In genomic region chr1:40710581-40711315, GRCh38 we compare ENCODE assay signal across 9 cellular contexts. TPM values are rescaled to one million over a fixed set of nuclear protein-coding genes. Genes with fewer than 3 reads are reported as not detected.
A peak's percentile ranks its signal among the peaks of the same experiment; 100 is the strongest.
DNase-seq lines count a peak whose midpoint lies in the region; ATAC-seq, FAIRE-seq and TF ChIP-seq lines count a peak whose summit lies in the region.
"Had no signal": no experiment of that assay in that cellular context is flagged by ENCODE, and none has a peak within 500 bp of the region (broad histone marks: within the 10 kb centered on the region; RNA-seq: fewer than 3 reads in every experiment).

No MANE protein-coding gene starts in this region.

- BruUV-seq in MCF 10A (replicated peaks; lab: Mats Ljungman, UMichigan), result TSS peak; percentile 84

- H3K36me3 ChIP-seq in right lobe of liver (no peaks in the 10 kb centered on the region), thyroid gland (no peaks in the 10 kb centered on the region)
- H3K36me3 ChIP-seq: SJCRH30 had no signal

- no peak for TF ChIP-seq POLR2A in right lobe of liver (IDR thresholded peaks at IDR 0.05)
- TF ChIP-seq POLR2A in thyroid gland (IDR thresholded peaks at IDR 0.05), result no peak

- H3K4me1 Mint-ChIP-seq in activated CD4-positive, alpha-beta T cell treated with anti-CD3 and anti-CD28 coated beads, Interleukin-2, amount 10 ng/mL, durations not matched to agents 7 days and 5 days, result peaks cover 60% of the 10 kb centered on the region
- H3K4me1 Mint-ChIP-seq in MCF 10A (ENCODE audit: insufficient read depth, unreplicated experiment), result peaks cover 26% of the 10 kb centered on the region

- no peaks in the 10 kb centered on the region for H3K27me3 ChIP-seq in right lobe of liver
- no peaks in the 10 kb centered on the region for H3K27me3 ChIP-seq in thyroid gland
- H3K27me3 ChIP-seq: SJCRH30 had no signal

- DNase-seq in activated CD4-positive, alpha-beta T cell treated with anti-CD3 and anti-CD28 coated beads, Interleukin-2, amount 10 ng/mL, durations not matched to agents 7 days and 5 days, result no peak
- DNase-seq in activated CD4-positive, alpha-beta T cell treated with anti-CD3 and anti-CD28 coated beads for 4 hours, result no peak
- no peak for DNase-seq in MCF 10A (ENCODE audit: unreplicated experiment)
- no peak for DNase-seq in right lobe of liver
- peak in 1 of 2 donors; percentile 25 for DNase-seq in thyroid gland
- no peak for DNase-seq in RCC 7860 (ENCODE audit: low spot score)
- DNase-seq in GM19239 (ENCODE audit: insufficient read length, low spot score), result no peak
- DNase-seq in ACHN, result no peak

- CTCF ChIA-PET in activated CD4-positive, alpha-beta T cell treated with anti-CD3 and anti-CD28 coated beads, Interleukin-2, amount 10 ng/mL, durations not matched to agents 7 days and 5 days (lab: Charles Lee), result interaction anchor here (0.6 to 2.0 kb wide), 6 partner anchors 8 to 242 kb away, joined by 3 to 5 read pairs (median 4); no protein-coding TSS in a partner anchor
- CTCF ChIA-PET in MCF 10A (lab: Yijun Ruan, JAX), result interaction anchor here (0.9 to 1.2 kb wide), 3 partner anchors 9 to 43 kb away, joined by 3 read pairs; no protein-coding TSS in a partner anchor

- H3K36me3 Mint-ChIP-seq in activated CD4-positive, alpha-beta T cell treated with anti-CD3 and anti-CD28 coated beads, Interleukin-2, amount 10 ng/mL, durations not matched to agents 7 days and 5 days (ENCODE audit: low read depth), result peaks cover 25% of the 10 kb centered on the region
- peaks cover 21% of the 10 kb centered on the region for H3K36me3 Mint-ChIP-seq in MCF 10A (ENCODE audit: insufficient read depth, unreplicated experiment)

- in situ Hi-C loops in ACHN (cut with HindIII; ENCODE audit: low pct_ligation_motif_present, low pct_unique_long_range_greater_than_20kb, low sequenced_read_pairs), result no loop called here

- peak overlapping the region; percentile 6 to 65 (median 53) for H3K4me3 ChIP-seq in right lobe of liver
- peak overlapping the region in 2 of 3 donors; percentile 33 to 37 for H3K4me3 ChIP-seq in thyroid gland (replicated peaks in 1 of 3)

- FAIRE-seq in RCC 7860 (lab: Jason Lieb, UNC) (no peak), GM19239 (lab: Jason Lieb, UNC) (no peak)

- H3K4me1 ChIP-seq in right lobe of liver, result peaks cover 0 to 59% (median 14%) of the 10 kb centered on the region in 4 donors
- H3K4me1 ChIP-seq in thyroid gland, result peaks cover 47 to 52% of the 10 kb centered on the region in 2 donors

- H3K9me3 ChIP-seq in right lobe of liver (no peaks in the 10 kb centered on the region), thyroid gland (no peaks in the 10 kb centered on the region)
- H3K9me3 ChIP-seq: SJCRH30 had no signal

- intact Hi-C loops in MCF 10A (cut with micrococcal nuclease), result loop anchor here (2.0 kb wide), 1 partner anchor 18 kb away; no protein-coding TSS in a partner anchor
- intact Hi-C loops in right lobe of liver (cut with DNase I), result no loop called here
- intact Hi-C loops in thyroid gland (cut with DNase I), result no loop called here

- H3K27ac ChIP-seq in right lobe of liver (peak overlapping the region; percentile 57 to 87 (median 58)), thyroid gland (peak overlapping the region; percentile 86 to 95 (median 87))

- H3K27ac Mint-ChIP-seq in activated CD4-positive, alpha-beta T cell treated with anti-CD3 and anti-CD28 coated beads, Interleukin-2, amount 10 ng/mL, durations not matched to agents 7 days and 5 days, result peak overlapping the region; percentile 67
- H3K27ac Mint-ChIP-seq in MCF 10A (ENCODE audit: low read depth, unreplicated experiment), result peak overlapping the region; percentile 94

- TF ChIP-seq CTCF in MCF 10A (IDR thresholded peaks at IDR 0.05; ENCODE audit: unreplicated experiment), result no peak
- TF ChIP-seq CTCF in right lobe of liver (IDR thresholded peaks at IDR 0.05), result no peak
- TF ChIP-seq CTCF in thyroid gland (IDR thresholded peaks at IDR 0.05), result no peak

- H3K27me3 Mint-ChIP-seq in activated CD4-positive, alpha-beta T cell treated with anti-CD3 and anti-CD28 coated beads, Interleukin-2, amount 10 ng/mL, durations not matched to agents 7 days and 5 days, result no peaks in the 10 kb centered on the region
- H3K27me3 Mint-ChIP-seq in MCF 10A (ENCODE audit: insufficient read depth, unreplicated experiment), result no peaks in the 10 kb centered on the region

- peak in 3 of 4 donors; percentile 5 to 19 (median 10) for ATAC-seq in right lobe of liver

- POLR2A ChIA-PET in activated CD4-positive, alpha-beta T cell treated with anti-CD3 and anti-CD28 coated beads, Interleukin-2, amount 10 ng/mL, durations not matched to agents 7 days and 5 days (lab: Charles Lee), result interaction anchor here (0.6 kb wide), 1 partner anchor 276 kb away, joined by 3 read pairs; no protein-coding TSS in a partner anchor
- POLR2A ChIA-PET in MCF 10A (lab: Yijun Ruan, JAX), result interaction anchor here (0.6 to 19.5 kb wide), 19 partner anchors 11 to 443 kb away, joined by 3 to 633 read pairs (median 4); partner anchors contain the start of genes NFYC, ZFP69B and ZNF684

- H3K4me3 Mint-ChIP-seq in activated CD4-positive, alpha-beta T cell treated with anti-CD3 and anti-CD28 coated beads, Interleukin-2, amount 10 ng/mL, durations not matched to agents 7 days and 5 days, result peak overlapping the region; percentile 84
- H3K4me3 Mint-ChIP-seq in MCF 10A (ENCODE audit: unreplicated experiment), result peak overlapping the region; percentile 97

- 12% methylated on average over 7 of the region's 7 CpGs for WGBS in right lobe of liver (ENCODE audit: insufficient coverage, low coverage, low lambda C conversion rate, missing lambda C conversion rate)
- WGBS in thyroid gland, 2 donors, result 7 to 14% methylated on average over 7 of the region's 7 CpGs

- no peaks in the 10 kb centered on the region for H3K9me3 Mint-ChIP-seq in activated CD4-positive, alpha-beta T cell treated with anti-CD3 and anti-CD28 coated beads, Interleukin-2, amount 10 ng/mL, durations not matched to agents 7 days and 5 days
- no peaks in the 10 kb centered on the region for H3K9me3 Mint-ChIP-seq in MCF 10A (ENCODE audit: unreplicated experiment)

RNA-seq across cellular contexts. Expression of gene NFYC, which starts 19.2 kb away (rescaled TPM):
- 10 to 100 TPM; 85.7 to 99.2 TPM for total RNA-seq in activated CD4-positive, alpha-beta T cell treated with anti-CD3 and anti-CD28 coated beads, Interleukin-2, amount 10 ng/mL, durations not matched to agents 7 days and 5 days
- total RNA-seq in MCF 10A (2022) (66.4 and 69.6 TPM in 2 replicates), right lobe of liver (10 to 100 TPM; 21.9 to 36.1 (median 28.1) TPM), thyroid gland (100 to 1,000 TPM in 1 of 4 donors, 10 to 100 TPM in 3; 70.5 to 175 (median 96.7) TPM)

RNA-seq across cellular contexts. Expression of gene RIMS3, which starts 45.3 kb away (rescaled TPM):
- total RNA-seq in activated CD4-positive, alpha-beta T cell treated with anti-CD3 and anti-CD28 coated beads, Interleukin-2, amount 10 ng/mL, durations not matched to agents 7 days and 5 days, result 1 to 10 TPM; 4.0 to 5.4 TPM
- total RNA-seq in MCF 10A (2022), result 0.29 and 0.58 TPM in 2 replicates
- total RNA-seq in right lobe of liver, result 1 to 10 TPM in 2 of 6 experiments, under 1 TPM in 4; 0.35 to 1.4 (median 0.45) TPM
- total RNA-seq in thyroid gland, result 1 to 10 TPM; 2.1 to 4.4 (median 3.5) TPM
